Comparison of ENCODE assay signal across 1 cellular context in genomic region chr1:228500901-228501871, GRCh38.
TF ChIP-seq lines count a peak whose summit lies in the region.

No MANE protein-coding gene starts in this region.

TF ChIP-seq in HepG2, 621 proteins besides CTCF, POLR2A, EP300 and RAD21 (continued from another document and continues in another):
- TF ChIP-seq ATF6 (CRISPR knock-in tag; conservative IDR thresholded peaks at IDR 0.05) (no peak), KDM4B (CRISPR knock-in tag; IDR thresholded peaks at IDR 0.05) (no peak), ZNF724P (CRISPR knock-in tag; IDR thresholded peaks at IDR 0.05; ENCODE audit: borderline replicate concordance) (no peak), MIER3 (CRISPR knock-in tag; IDR thresholded peaks at IDR 0.05; ENCODE audit: borderline replicate concordance) (no peak), NFKB2 (CRISPR knock-in tag; IDR thresholded peaks at IDR 0.05; ENCODE audit: borderline replicate concordance) (no peak), ZNF670 (CRISPR knock-in tag; IDR thresholded peaks at IDR 0.05; ENCODE audit: borderline replicate concordance) (no peak), SATB2 (CRISPR knock-in tag; IDR thresholded peaks at IDR 0.05) (0 out of 2 replicates have a peak, but pooled peaks have one; percentile 43), ZNF17 (CRISPR knock-in tag; IDR thresholded peaks at IDR 0.05) (no peak), POLR2AphosphoS5 (IDR thresholded peaks at IDR 0.05; ENCODE audit: low read depth, low read length) (no peak), PAWR (CRISPR knock-in tag; IDR thresholded peaks at IDR 0.05; ENCODE audit: borderline replicate concordance) (no peak), ZNF766 (CRISPR knock-in tag; IDR thresholded peaks at IDR 0.05; ENCODE audit: borderline replicate concordance) (0 out of 2 replicates have a peak, but pooled peaks have one; percentile 69), SAFB2 (CRISPR knock-in tag; IDR thresholded peaks at IDR 0.05; ENCODE audit: borderline replicate concordance, low read depth) (0 out of 2 replicates have a peak, but pooled peaks have one; percentile 48), TFDP2 (CRISPR knock-in tag; IDR thresholded peaks at IDR 0.05) (peak; percentile 63; the same call in 1 of the 2 replicates), ZNF33B (CRISPR knock-in tag; IDR thresholded peaks at IDR 0.05) (no peak), TGIF2 (CRISPR knock-in tag; IDR thresholded peaks at IDR 0.05) (no peak), MYC (CRISPR knock-in tag; IDR thresholded peaks at IDR 0.05; ENCODE audit: borderline replicate concordance) (peak; percentile 62), CBX5 (CRISPR knock-in tag; IDR thresholded peaks at IDR 0.05; ENCODE audit: borderline replicate concordance) (0 out of 2 replicates have a peak, but pooled peaks have one; percentile 66), FOXA3 (CRISPR knock-in tag; IDR thresholded peaks at IDR 0.05) (peak; percentile 16; the same call in 1 of the 2 replicates), NR2C2 (CRISPR knock-in tag; IDR thresholded peaks at IDR 0.05; ENCODE audit: borderline replicate concordance) (no peak), RBM39 (IDR thresholded peaks at IDR 0.05; ENCODE audit: low read depth, low read length, poor library complexity, severe bottlenecking) (no peak), SOX5 (CRISPR knock-in tag; IDR thresholded peaks at IDR 0.05; ENCODE audit: borderline replicate concordance) (no peak; the same call in 1 of the 2 replicates), TAF15 (IDR thresholded peaks at IDR 0.05; ENCODE audit: low read depth, low read length, poor library complexity, severe bottlenecking) (no peak), ZNF354B (CRISPR knock-in tag; IDR thresholded peaks at IDR 0.05) (no peak), ZNF788 (CRISPR knock-in tag; IDR thresholded peaks at IDR 0.05; ENCODE audit: borderline replicate concordance) (peak; percentile 7; the same call in 1 of the 2 replicates), ZFP82 (CRISPR knock-in tag; IDR thresholded peaks at IDR 0.05; ENCODE audit: borderline replicate concordance) (no peak), KMT2A (CRISPR knock-in tag; IDR thresholded peaks at IDR 0.05) (no peak), TFE3 (CRISPR knock-in tag; IDR thresholded peaks at IDR 0.05) (no peak), ZNF749 (CRISPR knock-in tag; IDR thresholded peaks at IDR 0.05; ENCODE audit: borderline replicate concordance) (no peak), ZNF235 (CRISPR knock-in tag; IDR thresholded peaks at IDR 0.05; ENCODE audit: borderline replicate concordance) (no peak), BORCS8-MEF2B (CRISPR knock-in tag; IDR thresholded peaks at IDR 0.05) (peak; percentile 33; the same call in 1 of the 2 replicates), ZFP37 (CRISPR knock-in tag; IDR thresholded peaks at IDR 0.05; ENCODE audit: borderline replicate concordance) (peak; percentile 64; the same call in 1 of the 2 replicates), ETV5 (CRISPR knock-in tag; IDR thresholded peaks at IDR 0.05; ENCODE audit: borderline replicate concordance) (peak; percentile 43; the same call in 1 of the 2 replicates), KDM2A (CRISPR knock-in tag; IDR thresholded peaks at IDR 0.05; ENCODE audit: borderline replicate concordance, low read depth) (peak; percentile 66), SRF (IDR thresholded peaks at IDR 0.05; ENCODE audit: low read depth, low read length) (no peak), NFE2L2 (IDR thresholded peaks at IDR 0.05; ENCODE audit: low read length) (no peak), ZNF383 (CRISPR knock-in tag; IDR thresholded peaks at IDR 0.05; ENCODE audit: borderline replicate concordance) (no peak), MYNN (CRISPR knock-in tag; IDR thresholded peaks at IDR 0.05; ENCODE audit: low read depth) (no peak), ZBTB34 (CRISPR knock-in tag; IDR thresholded peaks at IDR 0.05) (no peak), ZC3H13 (CRISPR knock-in tag; IDR thresholded peaks at IDR 0.05) (no peak), MEF2D (CRISPR knock-in tag; IDR thresholded peaks at IDR 0.05) (no peak), NR2F1 (CRISPR knock-in tag; IDR thresholded peaks at IDR 0.05) (no peak), ZNF256 (CRISPR knock-in tag; conservative IDR thresholded peaks at IDR 0.05) (no peak), SRSF4 (IDR thresholded peaks at IDR 0.05; ENCODE audit: low read depth, low read length, poor library complexity, severe bottlenecking) (no peak), ETS1 (CRISPR knock-in tag; IDR thresholded peaks at IDR 0.05) (no peak), ZNF496 (CRISPR knock-in tag; IDR thresholded peaks at IDR 0.05; ENCODE audit: insufficient replicate concordance) (no peak), CERS6 (CRISPR knock-in tag; IDR thresholded peaks at IDR 0.05) (no peak), GATAD2A (CRISPR knock-in tag; IDR thresholded peaks at IDR 0.05) (peak; percentile 34; the same call in 1 of the 2 replicates), ZNF30 (CRISPR knock-in tag; IDR thresholded peaks at IDR 0.05) (no peak), TRAFD1 (CRISPR knock-in tag; IDR thresholded peaks at IDR 0.05; ENCODE audit: borderline replicate concordance) (no peak), HHEX (CRISPR knock-in tag; IDR thresholded peaks at IDR 0.05) (no peak), HOMEZ (CRISPR knock-in tag; IDR thresholded peaks at IDR 0.05; ENCODE audit: low read depth) (no peak), GRHL1 (CRISPR knock-in tag; conservative IDR thresholded peaks at IDR 0.05) (no peak), ZBTB39 (CRISPR knock-in tag; IDR thresholded peaks at IDR 0.05) (no peak)
